In genomic region chr7:107089627-107090026, GRCh38 we compare ENCODE assay signal across 29 cellular contexts. TPM values are rescaled to one million over a fixed set of nuclear protein-coding genes. Genes with fewer than 3 reads are reported as not detected.
"Had no signal": no experiment of that assay in that cellular context is flagged by ENCODE, and none has a peak within 500 bp of the region (broad histone marks: within the 10 kb centered on the region; RNA-seq: fewer than 3 reads in every experiment).

No MANE protein-coding gene starts in this region.

- H2AFZ ChIP-seq: hepatocyte, parathyroid adenoma had no signal

- H3K4me1 ChIP-seq: colonic mucosa, foreskin keratinocyte, left lung, right lobe of liver, tibial artery had no signal

- H3K4me2 ChIP-seq: hepatocyte had no signal

- DNase-seq: colonic mucosa; effector CD8-positive, alpha-beta T cell; endodermal cell; foreskin keratinocyte; heart left ventricle; left cardiac atrium; left lung; mesenchymal stem cell; mucosa of descending colon; naive B cell; right lobe of liver; small intestine; stimulated activated CD4-positive, alpha-beta T cell treated with anti-CD3 and anti-CD28 coated beads, Interleukin-15, amount 100 ng/mL, for 24 hours; stimulated activated CD4-positive, alpha-beta T cell treated with anti-CD3 and anti-CD28 coated beads, Interleukin-2, amount 100 ng/mL, for 48 hours; stimulated activated CD8-positive, alpha-beta memory T cell treated with anti-CD3 and anti-CD28 coated beads, Interleukin-4, amount 100 ng/mL, for 48 hours; stimulated activated naive CD4-positive, alpha-beta T cell; stimulated activated naive CD8-positive, alpha-beta T cell treated with anti-CD3 and anti-CD28 coated beads, Interleukin-15, amount 100 ng/mL, for 72 hours; testis; tibial artery; upper lobe of left lung had no signal

- H3K27ac ChIP-seq: colonic mucosa, epithelial cell of prostate, esophagus muscularis mucosa, foreskin keratinocyte, gastroesophageal sphincter, heart left ventricle, hepatocyte, left lung, neutrophil, parathyroid adenoma, right lobe of liver, testis, tibial artery, upper lobe of left lung had no signal

- H3K9ac ChIP-seq: parathyroid adenoma had no signal

- H3K27me3 ChIP-seq: colonic mucosa, esophagus muscularis mucosa, gastroesophageal sphincter, heart left ventricle, hepatocyte, left lung, neutrophil, right lobe of liver, testis, tibial artery, upper lobe of left lung had no signal

- H3K36me3 ChIP-seq: colonic mucosa, esophagus muscularis mucosa, gastroesophageal sphincter, heart left ventricle, left lung, neutrophil, right lobe of liver, tibial artery, upper lobe of left lung had no signal

- ATAC-seq: foreskin keratinocyte; gastroesophageal sphincter; heart left ventricle; left cardiac atrium; left lung; mucosa of descending colon; natural killer cell treated with Interleukin-12 subunit alpha and Interleukin-12 subunit beta and Interleukin-15 and Interleukin-18, amount 100 ng/mL, for 72 hours; stimulated activated naive CD8-positive, alpha-beta T cell treated with anti-CD3 and anti-CD28 coated beads, Interleukin-15, amount 100 ng/mL, for 72 hours had no signal

- H3K9me3 ChIP-seq: colonic mucosa, esophagus muscularis mucosa, gastroesophageal sphincter, heart left ventricle, left lung, mucosa of descending colon, neutrophil, right lobe of liver, testis, tibial artery, upper lobe of left lung had no signal

- FAIRE-seq: islet of Langerhans, small intestine, urothelium cell line had no signal

- H3K79me2 ChIP-seq: hepatocyte had no signal

- H3K4me3 ChIP-seq: colonic mucosa, esophagus muscularis mucosa, gastroesophageal sphincter, heart left ventricle, hepatocyte, left lung, mucosa of descending colon, right lobe of liver, testis, tibial artery, upper lobe of left lung had no signal

RNA-seq across cellular contexts. Expression of gene PRKAR2B, which starts 45.1 kb away (rescaled TPM):
- total RNA-seq: foreskin keratinocyte had no signal
- polyA plus RNA-seq: foreskin keratinocyte had no signal
